8 cellular contexts compared by ENCODE assay signal in the genomic region with DNA sequence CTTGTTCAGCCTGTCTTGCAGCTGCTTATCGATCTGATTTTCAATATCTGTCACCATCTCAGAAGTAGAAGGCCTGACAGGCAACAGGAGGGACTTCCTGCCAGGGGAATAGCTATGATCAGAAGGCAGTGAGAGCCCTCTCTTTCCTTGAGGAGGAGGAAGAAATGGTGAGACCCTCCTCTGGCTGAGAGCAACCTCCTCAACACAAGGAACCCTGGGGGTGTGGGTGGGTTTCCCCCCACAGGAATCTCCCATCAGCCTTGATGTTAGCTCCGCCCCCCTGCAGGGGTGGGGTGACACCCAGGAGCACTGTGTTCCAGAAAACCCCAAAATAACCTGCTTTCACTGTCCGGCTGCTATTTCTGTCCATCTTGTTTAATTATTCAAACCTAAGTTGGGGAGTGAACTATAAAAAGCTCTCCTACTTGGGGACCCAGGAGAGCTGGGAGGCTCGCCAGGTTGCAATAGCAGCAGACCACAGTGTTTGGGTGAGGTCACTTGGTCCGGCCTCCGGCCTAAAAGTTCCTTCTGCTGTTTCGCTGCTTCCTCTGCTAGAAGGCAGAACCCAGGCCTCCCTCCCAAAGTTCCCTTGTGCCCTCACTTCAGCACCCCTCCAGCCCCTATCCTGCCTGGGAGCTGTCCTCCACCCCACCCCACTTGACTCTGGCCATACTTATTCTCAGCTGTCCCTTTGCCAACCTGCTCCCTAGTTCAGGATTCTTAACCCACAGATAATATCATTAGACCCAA. TPM values are rescaled to one million over a fixed set of nuclear protein-coding genes. Genes with fewer than 3 reads are reported as not detected.
DNase-seq lines count a peak whose midpoint lies in the region; ATAC-seq and TF ChIP-seq lines count a peak whose summit lies in the region.

No MANE protein-coding gene starts in this region.

- H3K27me3 Mint-ChIP-seq in activated CD4-positive, alpha-beta T cell treated with anti-CD3 and anti-CD28 coated beads, Interleukin-2, amount 10 ng/mL, durations not matched to agents 7 days and 5 days, result no peaks in the 10 kb centered on the region
- peaks cover 5% of the 10 kb centered on the region for H3K27me3 Mint-ChIP-seq in activated naive CD8-positive, alpha-beta T cell treated with anti-CD3 and anti-CD28 coated beads, Interleukin-2, amount 10 ng/mL, durations not matched to agents 7 days and 5 days

- H3K36me3 Mint-ChIP-seq in activated CD4-positive, alpha-beta T cell treated with anti-CD3 and anti-CD28 coated beads, Interleukin-2, amount 10 ng/mL, durations not matched to agents 7 days and 5 days (ENCODE audit: low read depth), result peaks cover 12% of the 10 kb centered on the region
- H3K36me3 Mint-ChIP-seq in activated naive CD8-positive, alpha-beta T cell treated with anti-CD3 and anti-CD28 coated beads, Interleukin-2, amount 10 ng/mL, durations not matched to agents 7 days and 5 days, result peaks cover 6% of the 10 kb centered on the region

- POLR2A ChIA-PET in activated CD4-positive, alpha-beta T cell treated with anti-CD3 and anti-CD28 coated beads, Interleukin-2, amount 10 ng/mL, durations not matched to agents 7 days and 5 days (lab: Charles Lee), result no interaction called here
- POLR2A ChIA-PET in activated naive CD8-positive, alpha-beta T cell treated with anti-CD3 and anti-CD28 coated beads, Interleukin-2, amount 10 ng/mL, durations not matched to agents 7 days and 5 days (lab: Charles Lee), result interaction anchor here (0.8 to 3.4 kb wide), 9 partner anchors 9 to 93 kb away, joined by 3 to 28 read pairs (median 6); partner anchors contain the start of gene GPATCH4

- H3K4me3 ChIP-seq in left lung (no peak overlapping the region), thyroid gland (replicated peaks in 1 of 3) (no peak overlapping the region)

- no peak for ATAC-seq in activated naive CD8-positive, alpha-beta T cell treated with anti-CD3 and anti-CD28 coated beads, Interleukin-2, amount 10 ng/mL, durations not matched to agents 7 days and 5 days (ENCODE audit: low read depth)
- ATAC-seq in left lung, result peak; percentile 42
- ATAC-seq in GM21381 (IDR thresholded peaks at IDR 0.05; ENCODE audit: unreplicated experiment), result no peak
- no peak for ATAC-seq in HG02642 (IDR thresholded peaks at IDR 0.05; ENCODE audit: poor library complexity, unreplicated experiment)
- no peak for ATAC-seq in HG03159 (IDR thresholded peaks at IDR 0.05; ENCODE audit: unreplicated experiment)

- H3K9me3 Mint-ChIP-seq in activated CD4-positive, alpha-beta T cell treated with anti-CD3 and anti-CD28 coated beads, Interleukin-2, amount 10 ng/mL, durations not matched to agents 7 days and 5 days, result peaks cover 2% of the 10 kb centered on the region
- H3K9me3 Mint-ChIP-seq in activated naive CD8-positive, alpha-beta T cell treated with anti-CD3 and anti-CD28 coated beads, Interleukin-2, amount 10 ng/mL, durations not matched to agents 7 days and 5 days, result no peaks in the 10 kb centered on the region

- peaks cover 30 to 69% of the 10 kb centered on the region in 2 donors for H3K4me1 ChIP-seq in left lung
- H3K4me1 ChIP-seq in thyroid gland, result peaks cover 53 to 59% of the 10 kb centered on the region in 2 donors

- H3K9me3 ChIP-seq in left lung (no peaks in the 10 kb centered on the region), thyroid gland (no peaks in the 10 kb centered on the region)

- H3K27ac Mint-ChIP-seq in activated CD4-positive, alpha-beta T cell treated with anti-CD3 and anti-CD28 coated beads, Interleukin-2, amount 10 ng/mL, durations not matched to agents 7 days and 5 days, result peak overlapping the region; percentile 84
- H3K27ac Mint-ChIP-seq in activated naive CD8-positive, alpha-beta T cell treated with anti-CD3 and anti-CD28 coated beads, Interleukin-2, amount 10 ng/mL, durations not matched to agents 7 days and 5 days, result peak overlapping the region; percentile 91

- peak overlapping the region; percentile 6 for H3K4me3 Mint-ChIP-seq in activated CD4-positive, alpha-beta T cell treated with anti-CD3 and anti-CD28 coated beads, Interleukin-2, amount 10 ng/mL, durations not matched to agents 7 days and 5 days
- H3K4me3 Mint-ChIP-seq in activated naive CD8-positive, alpha-beta T cell treated with anti-CD3 and anti-CD28 coated beads, Interleukin-2, amount 10 ng/mL, durations not matched to agents 7 days and 5 days, result peak overlapping the region; percentile 85

- TF ChIP-seq POLR2A in thyroid gland (IDR thresholded peaks at IDR 0.05), result peak in 1 of 2 donors; percentile 21

- no peaks in the 10 kb centered on the region for H3K36me3 ChIP-seq in left lung
- no peaks in the 10 kb centered on the region for H3K36me3 ChIP-seq in thyroid gland

- intact Hi-C loops in left lung (cut with DNase I), result no loop called here
- intact Hi-C loops in thyroid gland (cut with DNase I), result loop anchor here (5.0 kb wide), 1 partner anchor 84 kb away; the partner anchor contains the start of gene NAXE

- DNase-seq in activated CD4-positive, alpha-beta T cell treated with anti-CD3 and anti-CD28 coated beads, Interleukin-2, amount 10 ng/mL, durations not matched to agents 7 days and 5 days, result no peak
- no peak for DNase-seq in activated CD4-positive, alpha-beta T cell treated with anti-CD3 and anti-CD28 coated beads, Interleukin-2, amount 50 U/mL, for 1 hour
- DNase-seq in activated naive CD8-positive, alpha-beta T cell treated with anti-CD3 and anti-CD28 coated beads, Interleukin-2, amount 10 ng/mL, durations not matched to agents 7 days and 5 days, result peak; percentile 50
- peak in 1 of 2 donors; percentile 86 for DNase-seq in left lung
- peak; percentile 68 to 70 for DNase-seq in thyroid gland

- CTCF ChIA-PET in activated CD4-positive, alpha-beta T cell treated with anti-CD3 and anti-CD28 coated beads, Interleukin-2, amount 10 ng/mL, durations not matched to agents 7 days and 5 days (lab: Charles Lee), result interaction anchor here (0.6 to 2.6 kb wide), 12 partner anchors 9 to 384 kb away, joined by 3 to 9 read pairs (median 4); partner anchors contain the start of genes ISG20L2 and METTL25B

- 39 to 57% methylated on average over 7 of the region's 7 CpGs for whole genome bisulfite sequencing in thyroid gland, 2 donors

- H3K27ac ChIP-seq in left lung (peak overlapping the region; percentile 67 to 82), thyroid gland (peak overlapping the region; percentile 73 to 96 (median 88))

- H3K4me1 Mint-ChIP-seq in activated CD4-positive, alpha-beta T cell treated with anti-CD3 and anti-CD28 coated beads, Interleukin-2, amount 10 ng/mL, durations not matched to agents 7 days and 5 days, result peaks cover 67% of the 10 kb centered on the region
- peaks cover 51% of the 10 kb centered on the region for H3K4me1 Mint-ChIP-seq in activated naive CD8-positive, alpha-beta T cell treated with anti-CD3 and anti-CD28 coated beads, Interleukin-2, amount 10 ng/mL, durations not matched to agents 7 days and 5 days

- H3K27me3 ChIP-seq in left lung (no peaks in the 10 kb centered on the region), thyroid gland (no peaks in the 10 kb centered on the region)

- TF ChIP-seq CTCF in left lung (IDR thresholded peaks at IDR 0.05) (no peak), thyroid gland (IDR thresholded peaks at IDR 0.05) (no peak)

RNA-seq across cellular contexts. Expression of gene MEF2D, which starts 7.8 kb away (rescaled TPM):
- 10 to 100 TPM; 34.0 to 39.4 TPM for total RNA-seq in activated CD4-positive, alpha-beta T cell treated with anti-CD3 and anti-CD28 coated beads, Interleukin-2, amount 10 ng/mL, durations not matched to agents 7 days and 5 days
- 10 to 100 TPM; 52.4 to 54.4 TPM for total RNA-seq in activated naive CD8-positive, alpha-beta T cell treated with anti-CD3 and anti-CD28 coated beads, Interleukin-2, amount 10 ng/mL, durations not matched to agents 7 days and 5 days
- 10 to 100 TPM; 45.4 to 52.8 TPM for total RNA-seq in left lung
- 10 to 100 TPM; 26.4 to 80.6 (median 32.0) TPM for total RNA-seq in thyroid gland

Comparison
In these comparisons a context has a peak if more than half of its experiments do, and no peak if none do; other contexts are left out.
1. DNase-seq: peak in activated naive CD8-positive, alpha-beta T cell treated with anti-CD3 and anti-CD28 coated beads, Interleukin-2, amount 10 ng/mL, durations not matched to agents 7 days and 5 days (single experiment) and thyroid gland (2 of 2); none in activated CD4-positive, alpha-beta T cell treated with anti-CD3 and anti-CD28 coated beads, Interleukin-2, amount 10 ng/mL, durations not matched to agents 7 days and 5 days (single experiment) and activated CD4-positive, alpha-beta T cell treated with anti-CD3 and anti-CD28 coated beads, Interleukin-2, amount 50 U/mL, for 1 hour (single experiment).